Comparison of ENCODE assay signal across 10 cellular contexts in the genomic region with DNA sequence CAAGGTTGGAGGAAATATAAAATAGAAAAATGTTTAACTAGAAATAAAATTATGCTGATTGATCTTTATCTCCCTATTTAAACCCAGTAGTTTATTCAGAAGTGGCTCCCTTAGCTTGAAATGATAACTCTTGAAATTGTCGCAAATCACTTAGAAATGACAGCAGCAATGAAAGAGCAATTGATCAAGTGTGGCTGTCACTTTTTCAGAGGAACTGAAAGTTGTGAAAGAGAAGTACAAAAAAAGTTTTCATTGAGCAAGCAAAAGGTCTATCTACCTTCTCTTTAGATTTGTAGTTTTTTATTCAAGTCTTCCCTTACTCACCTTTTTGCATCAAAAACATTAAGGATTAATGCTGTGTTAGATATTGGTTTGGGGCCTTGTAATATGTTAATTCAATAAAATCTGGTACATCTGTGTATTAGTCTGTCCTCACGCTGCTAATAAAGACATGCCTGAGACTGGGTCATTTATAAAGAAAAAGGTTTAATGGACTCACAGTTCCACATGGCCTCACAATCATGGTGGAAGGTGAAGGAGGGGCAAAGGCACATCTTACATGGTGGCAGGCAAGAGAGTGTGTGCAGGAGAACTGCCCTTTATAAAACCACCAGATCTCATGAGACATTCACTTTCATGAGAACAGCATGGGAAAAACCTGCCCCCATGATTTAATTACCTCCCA. TPM values are rescaled to one million over a fixed set of nuclear protein-coding genes. Genes with fewer than 3 reads are reported as not detected.
DNase-seq lines count a peak whose midpoint lies in the region; ATAC-seq lines count a peak whose summit lies in the region.
"Had no signal": no experiment of that assay in that cellular context is flagged by ENCODE, and none has a peak within 500 bp of the region (broad histone marks: within the 10 kb centered on the region; RNA-seq: fewer than 3 reads in every experiment).

No MANE protein-coding gene starts in this region.

- intact Hi-C loops in head of caudate nucleus (cut with DNase I) = no loop called here

- no peak for ATAC-seq in activated T-cell treated with anti-CD3 and anti-CD28 coated beads, Interleukin-2, amount 50 U/mL, for 4 hours
- ATAC-seq in GM21576 (IDR thresholded peaks at IDR 0.05; ENCODE audit: unreplicated experiment) = peak; percentile 72
- peak; percentile 73 for ATAC-seq in stimulated activated memory B cell treated with anti-CD40 and anti-IgM and Interleukin-4, amounts not matched to agents 10 μg/mL and 1 μg/mL and 100 μg/mL, for 72 hours

- peak overlapping the region; percentile 9 for H3K27ac Mint-ChIP-seq in activated T-cell treated with anti-CD3 and anti-CD28 coated beads, Interleukin-2, amount 50 U/mL, for 24 hours
- H3K27ac Mint-ChIP-seq in stimulated activated memory B cell treated with anti-CD40 and anti-IgM and Interleukin-4, amounts not matched to agents 10 μg/mL and 1 μg/mL and 100 μg/mL, for 72 hours = peak overlapping the region; percentile 84
- H3K27ac Mint-ChIP-seq: type B pancreatic cell had no signal

- no peak overlapping the region for H3K4me3 Mint-ChIP-seq in activated T-cell treated with anti-CD3 and anti-CD28 coated beads, Interleukin-2, amount 50 U/mL, for 24 hours
- no peak overlapping the region for H3K4me3 Mint-ChIP-seq in activated T-cell treated with anti-CD3 and anti-CD28 coated beads, Interleukin-2, amount 50 U/mL, for 4 hours
- H3K4me3 Mint-ChIP-seq in stimulated activated memory B cell treated with anti-CD40 and anti-IgM and Interleukin-4, amounts not matched to agents 10 μg/mL and 1 μg/mL and 100 μg/mL, for 72 hours = peak overlapping the region; percentile 36
- H3K4me3 Mint-ChIP-seq: type B pancreatic cell had no signal

- H3K36me3 Mint-ChIP-seq in activated T-cell treated with anti-CD3 and anti-CD28 coated beads, Interleukin-2, amount 50 U/mL, for 24 hours (ENCODE audit: low read depth) = peaks cover 87% of the 10 kb centered on the region
- peaks cover 39% of the 10 kb centered on the region for H3K36me3 Mint-ChIP-seq in activated T-cell treated with anti-CD3 and anti-CD28 coated beads, Interleukin-2, amount 50 U/mL, for 4 hours (ENCODE audit: insufficient read depth)
- peaks cover 19% of the 10 kb centered on the region for H3K36me3 Mint-ChIP-seq in stimulated activated memory B cell treated with anti-CD40 and anti-IgM and Interleukin-4, amounts not matched to agents 10 μg/mL and 1 μg/mL and 100 μg/mL, for 72 hours

- no peak for DNase-seq in activated T-cell treated with anti-CD3 and anti-CD28 coated beads, Interleukin-2, amount 50 U/mL, for 24 hours
- no peak for DNase-seq in activated T-cell treated with anti-CD3 and anti-CD28 coated beads, Interleukin-2, amount 50 U/mL, for 4 hours
- peak; percentile 84 for DNase-seq in MV-4-11 (lab: John Stamatoyannopoulos, UW)
- no peak for DNase-seq in DMS53 (lab: John Stamatoyannopoulos, UW)
- DNase-seq in T-helper 9 cell = no peak
- DNase-seq in head of caudate nucleus = no peak
- DNase-seq: Peyer's patch had no signal

- H3K9me3 Mint-ChIP-seq in activated T-cell treated with anti-CD3 and anti-CD28 coated beads, Interleukin-2, amount 50 U/mL, for 24 hours = peaks cover 11% of the 10 kb centered on the region
- H3K9me3 Mint-ChIP-seq in activated T-cell treated with anti-CD3 and anti-CD28 coated beads, Interleukin-2, amount 50 U/mL, for 4 hours = peaks cover 8% of the 10 kb centered on the region
- H3K9me3 Mint-ChIP-seq in stimulated activated memory B cell treated with anti-CD40 and anti-IgM and Interleukin-4, amounts not matched to agents 10 μg/mL and 1 μg/mL and 100 μg/mL, for 72 hours = peaks cover 2% of the 10 kb centered on the region

- H3K4me1 Mint-ChIP-seq in activated T-cell treated with anti-CD3 and anti-CD28 coated beads, Interleukin-2, amount 50 U/mL, for 24 hours (ENCODE audit: low read depth) = peaks cover 66% of the 10 kb centered on the region
- H3K4me1 Mint-ChIP-seq in activated T-cell treated with anti-CD3 and anti-CD28 coated beads, Interleukin-2, amount 50 U/mL, for 4 hours (ENCODE audit: low read depth) = peaks cover 55% of the 10 kb centered on the region
- peaks cover 22% of the 10 kb centered on the region for H3K4me1 Mint-ChIP-seq in stimulated activated memory B cell treated with anti-CD40 and anti-IgM and Interleukin-4, amounts not matched to agents 10 μg/mL and 1 μg/mL and 100 μg/mL, for 72 hours

- H3K27me3 Mint-ChIP-seq in activated T-cell treated with anti-CD3 and anti-CD28 coated beads, Interleukin-2, amount 50 U/mL, for 24 hours = no peaks in the 10 kb centered on the region
- H3K27me3 Mint-ChIP-seq in activated T-cell treated with anti-CD3 and anti-CD28 coated beads, Interleukin-2, amount 50 U/mL, for 4 hours (ENCODE audit: low read depth) = no peaks in the 10 kb centered on the region
- no peaks in the 10 kb centered on the region for H3K27me3 Mint-ChIP-seq in stimulated activated memory B cell treated with anti-CD40 and anti-IgM and Interleukin-4, amounts not matched to agents 10 μg/mL and 1 μg/mL and 100 μg/mL, for 72 hours
- H3K27me3 Mint-ChIP-seq: type B pancreatic cell had no signal

RNA-seq across cellular contexts. Expression of gene LRRC8C, which starts 48.3 kb away (rescaled TPM):
- total RNA-seq in activated T-cell treated with anti-CD3 and anti-CD28 coated beads, Interleukin-2, amount 50 U/mL, for 4 hours = 10 to 100 TPM; 59.0 to 78.1 (median 74.3) TPM

Comparison
In these comparisons a context has a peak if more than half of its experiments do, and no peak if none do; other contexts are left out.
1. ATAC-seq: peak in GM21576 (single experiment) and stimulated activated memory B cell treated with anti-CD40 and anti-IgM and Interleukin-4, amounts not matched to agents 10 μg/mL and 1 μg/mL and 100 μg/mL, for 72 hours (single experiment); none in activated T-cell treated with anti-CD3 and anti-CD28 coated beads, Interleukin-2, amount 50 U/mL, for 4 hours (0 of 2).